ENCODE assay signal across 1 cellular context in the genomic region with DNA sequence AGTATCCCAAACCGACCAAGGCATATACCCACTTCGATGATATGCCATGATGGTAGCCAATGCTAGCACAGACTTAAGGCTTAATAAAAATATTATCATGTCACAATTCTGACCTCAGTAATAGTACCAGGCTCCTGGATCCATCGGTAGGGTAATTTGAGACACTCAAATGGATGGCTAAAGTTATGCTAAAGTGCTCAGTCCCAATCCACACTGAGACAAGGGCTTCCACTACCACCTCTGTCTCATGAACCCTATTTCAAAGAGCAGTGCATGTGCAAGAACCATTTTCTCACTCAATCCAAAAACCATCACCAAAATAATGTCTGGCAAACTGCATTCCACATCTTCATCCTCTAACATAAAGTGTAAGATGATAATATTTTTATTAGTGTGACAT.
TF ChIP-seq lines count a peak whose summit lies in the region.

No MANE protein-coding gene starts in this region.

TF ChIP-seq in IMR-90, 13 proteins besides CTCF, POLR2A, EP300 and RAD21:
- TF ChIP-seq SMC3 (IDR thresholded peaks at IDR 0.05; ENCODE audit: low read depth, low read length) (no peak), MAFK (IDR thresholded peaks at IDR 0.05; ENCODE audit: low read depth, low read length) (no peak), BHLHE40 (IDR thresholded peaks at IDR 0.05; ENCODE audit: low read depth, low read length) (no peak), USF2 (IDR thresholded peaks at IDR 0.05; ENCODE audit: low read depth, low read length) (no peak), NFE2L2 (IDR thresholded peaks at IDR 0.05; ENCODE audit: low read depth, low read length) (no peak), RFX5 (IDR thresholded peaks at IDR 0.05; ENCODE audit: low read depth, low read length) (no peak), CHD1 (IDR thresholded peaks at IDR 0.05; ENCODE audit: low read depth, low read length) (no peak), MXI1 (IDR thresholded peaks at IDR 0.05; ENCODE audit: borderline replicate concordance, low read depth, low read length) (no peak), ELK1 (IDR thresholded peaks at IDR 0.05; ENCODE audit: borderline replicate concordance, low read depth, low read length) (no peak), RCOR1 (IDR thresholded peaks at IDR 0.05; ENCODE audit: insufficient replicate concordance, low read length) (no peak), FOS (IDR thresholded peaks at IDR 0.05; ENCODE audit: low read depth, low read length) (no peak)
